Comparison of ENCODE assay signal across 8 cellular contexts in the genomic region with DNA sequence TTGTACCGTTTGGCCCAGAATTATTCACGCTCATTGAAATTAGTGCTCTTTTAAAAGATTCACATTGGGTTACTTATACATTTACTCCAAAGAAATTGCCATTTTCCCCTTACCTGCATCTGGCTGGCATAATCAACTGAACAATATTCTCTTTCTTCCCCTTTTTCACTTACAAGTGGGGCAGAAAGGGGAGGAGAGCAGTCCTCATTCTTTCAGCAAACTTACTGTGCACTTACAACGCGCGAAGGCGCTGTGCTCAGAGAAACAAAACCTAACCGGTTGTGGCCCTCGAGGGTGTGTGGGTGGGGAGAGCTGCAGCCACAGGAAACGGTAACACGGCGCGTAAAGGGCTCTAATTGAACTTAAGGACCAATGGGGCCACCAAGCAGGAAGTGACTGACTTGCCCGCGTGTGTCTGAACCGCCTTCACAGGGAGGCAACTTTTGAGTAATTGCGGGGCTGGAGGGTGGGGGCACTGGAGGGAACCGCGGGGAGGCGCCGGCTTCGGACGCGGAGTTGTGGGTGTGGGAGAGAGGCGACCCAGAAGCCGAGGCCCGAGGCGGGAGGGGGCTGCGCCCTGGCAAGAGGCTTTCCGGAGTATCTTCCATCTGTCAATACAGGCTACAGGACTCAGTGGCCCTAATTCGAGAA. TPM values are rescaled to one million over a fixed set of nuclear protein-coding genes. Genes with fewer than 3 reads are reported as not detected.
DNase-seq lines count a peak whose midpoint lies in the region; ATAC-seq, FAIRE-seq and TF ChIP-seq lines count a peak whose summit lies in the region.

No MANE protein-coding gene starts in this region.

- intact Hi-C loops in left ventricle myocardium inferior (cut with micrococcal nuclease) = loop anchor here (5.0 kb wide), 1 partner anchor 68 kb away; no protein-coding TSS in a partner anchor
- intact Hi-C loops in psoas muscle (cut with DNase I) = loop anchor here (5.0 to 10.0 kb wide), 2 partner anchors 63 to 156 kb away; partner anchors contain the start of gene MYOM3 (in 2 of the 2)
- intact Hi-C loops in vagina (cut with DNase I) = loop anchor here (5.0 kb wide), 1 partner anchor 68 kb away; no protein-coding TSS in a partner anchor

- TF ChIP-seq POLR2A in GM12891 (IDR thresholded peaks at IDR 0.05; ENCODE audit: low read depth, low read length) (peak; percentile 84), vagina (IDR thresholded peaks at IDR 0.05) (peak in 1 of 2 donors; percentile 3)

- ATAC-seq in HG02840 (IDR thresholded peaks at IDR 0.05; ENCODE audit: low FRiP score, unreplicated experiment) = peak; percentile 50
- peak; percentile 74 to 83 (median 80) for ATAC-seq in psoas muscle

- H3K36me3 ChIP-seq in left ventricle myocardium inferior = peaks cover 21% of the 10 kb centered on the region
- peaks cover 0 to 28% of the 10 kb centered on the region in 2 donors for H3K36me3 ChIP-seq in psoas muscle (ENCODE audit: insufficient read depth in 1 of 2, low read depth in 1 of 2)
- H3K36me3 ChIP-seq in vagina = peaks cover 0 to 16% of the 10 kb centered on the region in 2 donors

- H3K27ac ChIP-seq in adipose tissue (ENCODE audit: low read depth, low read length) (peak overlapping the region; percentile 79), left ventricle myocardium inferior (replicated peaks) (peak overlapping the region; percentile 99), psoas muscle (peak overlapping the region; percentile 100), vagina (peak overlapping the region; percentile 99)

- H3K27me3 ChIP-seq in left ventricle myocardium inferior (ENCODE audit: low read depth) (no peaks in the 10 kb centered on the region), psoas muscle (ENCODE audit: insufficient read depth in 3 of 3, low read length in 2 of 3) (no peaks in the 10 kb centered on the region), vagina (no peaks in the 10 kb centered on the region)

- H3K9me3 ChIP-seq in left ventricle myocardium inferior (replicated peaks) (no peaks in the 10 kb centered on the region), psoas muscle (no peaks in the 10 kb centered on the region), vagina (no peaks in the 10 kb centered on the region)

- peak; percentile 62 for DNase-seq in GM12891 (ENCODE audit: insufficient read length, low spot score)
- peak; percentile 97 for DNase-seq in NCI-H1436 (lab: John Stamatoyannopoulos, UW)
- DNase-seq in SW480 (ENCODE audit: low spot score) = peak; percentile 98
- DNase-seq in left ventricle myocardium inferior = peak; percentile 82
- peak; percentile 84 to 89 for DNase-seq in psoas muscle
- peak in 1 of 2 donors; percentile 94 for DNase-seq in vagina (ENCODE audit: extremely low spot score in 2 of 2)

- WGBS in adipose tissue, 3 donors = 1% methylated on average over 30 of the region's 30 CpGs
- WGBS in psoas muscle, 3 donors = 2% methylated on average over 26 to 30 of the region's 30 CpGs

- peak overlapping the region; percentile 87 for H3K4me3 ChIP-seq in left ventricle myocardium inferior
- peak overlapping the region; percentile 88 for H3K4me3 ChIP-seq in psoas muscle
- H3K4me3 ChIP-seq in vagina = peak overlapping the region; percentile 82 to 91

- TF ChIP-seq CTCF in left ventricle myocardium inferior (IDR thresholded peaks at IDR 0.05; ENCODE audit: borderline replicate concordance) (peak; percentile 59), psoas muscle (IDR thresholded peaks at IDR 0.05) (peak; percentile 13), vagina (IDR thresholded peaks at IDR 0.05) (peak in 1 of 3 experiments; percentile 31)

- H3K4me1 ChIP-seq in left ventricle myocardium inferior = peaks cover 69% of the 10 kb centered on the region
- H3K4me1 ChIP-seq in psoas muscle = peaks cover 27% of the 10 kb centered on the region
- peaks cover 33% of the 10 kb centered on the region for H3K4me1 ChIP-seq in vagina

- peak; percentile 99 for FAIRE-seq in GM12891 (lab: Jason Lieb, UNC)

TF ChIP-seq in GM12891, 5 proteins besides CTCF, POLR2A, EP300 and RAD21:
- TF ChIP-seq SPI1 (IDR thresholded peaks at IDR 0.05; ENCODE audit: low read depth, low read length) = peak; percentile 23; the same call in 1 of the 2 replicates
- TF ChIP-seq POLR2AphosphoS5 (IDR thresholded peaks at IDR 0.05; ENCODE audit: low read depth, low read length) = peak; percentile 73
- no peak for TF ChIP-seq PAX5 (IDR thresholded peaks at IDR 0.05; ENCODE audit: insufficient read depth, low read length, severe bottlenecking)
- no peak for TF ChIP-seq POU2F2 (IDR thresholded peaks at IDR 0.05; ENCODE audit: low read depth, low read length)
- peak; percentile 72 for TF ChIP-seq TAF1 (IDR thresholded peaks at IDR 0.05; ENCODE audit: low read depth, low read length)

RNA-seq across cellular contexts. Expression of gene PNRC2, which starts 0.7 kb away (rescaled TPM):
- polyA plus RNA-seq in GM12891 (2012; ENCODE audit: low read depth, missing spikeins) = 101 TPM
- 100 to 1,000 TPM in 1 of 3 donors, 10 to 100 TPM in 2; 27.6 to 113 (median 85.2) TPM for polyA plus RNA-seq in adipose tissue
- 92.3 TPM for total RNA-seq in left ventricle myocardium inferior
- total RNA-seq in psoas muscle = 10 to 100 TPM; 56.7 to 63.1 (median 60.0) TPM
- 100 to 1,000 TPM in 1 of 3 donors, 10 to 100 TPM in 2; 39.5 to 179 (median 74.0) TPM for polyA plus RNA-seq in psoas muscle
- total RNA-seq in vagina = 92.8 TPM

RNA-seq across cellular contexts. Expression of gene SRSF10, which starts 21.2 kb away (rescaled TPM):
- polyA plus RNA-seq in GM12891 (2012; ENCODE audit: low read depth, missing spikeins) = 132 TPM
- polyA plus RNA-seq in adipose tissue = 10 to 100 TPM; 27.4 to 61.7 (median 56.8) TPM
- total RNA-seq in left ventricle myocardium inferior = 56.5 TPM
- 10 to 100 TPM; 29.5 to 54.0 (median 46.7) TPM for total RNA-seq in psoas muscle
- 10 to 100 TPM; 28.8 to 56.6 (median 42.0) TPM for polyA plus RNA-seq in psoas muscle
- total RNA-seq in vagina = 72.4 TPM

RNA-seq across cellular contexts. Expression of gene CNR2, which starts 45.8 kb away (rescaled TPM):
- polyA plus RNA-seq in GM12891 (2012; ENCODE audit: low read depth, missing spikeins) = 3.7 TPM
- polyA plus RNA-seq in adipose tissue (under 1 TPM; 0.03 to 0.11 (median 0.06) TPM), psoas muscle (under 1 TPM in 2 of 3 donors, not detected in 1; 0.01 to 0.13 TPM)
- total RNA-seq in left ventricle myocardium inferior (not detected), psoas muscle (under 1 TPM in 1 of 4 donors, not detected in 3; 0.08 TPM), vagina (not detected)
